19 cellular contexts compared by ENCODE assay signal in the genomic region with DNA sequence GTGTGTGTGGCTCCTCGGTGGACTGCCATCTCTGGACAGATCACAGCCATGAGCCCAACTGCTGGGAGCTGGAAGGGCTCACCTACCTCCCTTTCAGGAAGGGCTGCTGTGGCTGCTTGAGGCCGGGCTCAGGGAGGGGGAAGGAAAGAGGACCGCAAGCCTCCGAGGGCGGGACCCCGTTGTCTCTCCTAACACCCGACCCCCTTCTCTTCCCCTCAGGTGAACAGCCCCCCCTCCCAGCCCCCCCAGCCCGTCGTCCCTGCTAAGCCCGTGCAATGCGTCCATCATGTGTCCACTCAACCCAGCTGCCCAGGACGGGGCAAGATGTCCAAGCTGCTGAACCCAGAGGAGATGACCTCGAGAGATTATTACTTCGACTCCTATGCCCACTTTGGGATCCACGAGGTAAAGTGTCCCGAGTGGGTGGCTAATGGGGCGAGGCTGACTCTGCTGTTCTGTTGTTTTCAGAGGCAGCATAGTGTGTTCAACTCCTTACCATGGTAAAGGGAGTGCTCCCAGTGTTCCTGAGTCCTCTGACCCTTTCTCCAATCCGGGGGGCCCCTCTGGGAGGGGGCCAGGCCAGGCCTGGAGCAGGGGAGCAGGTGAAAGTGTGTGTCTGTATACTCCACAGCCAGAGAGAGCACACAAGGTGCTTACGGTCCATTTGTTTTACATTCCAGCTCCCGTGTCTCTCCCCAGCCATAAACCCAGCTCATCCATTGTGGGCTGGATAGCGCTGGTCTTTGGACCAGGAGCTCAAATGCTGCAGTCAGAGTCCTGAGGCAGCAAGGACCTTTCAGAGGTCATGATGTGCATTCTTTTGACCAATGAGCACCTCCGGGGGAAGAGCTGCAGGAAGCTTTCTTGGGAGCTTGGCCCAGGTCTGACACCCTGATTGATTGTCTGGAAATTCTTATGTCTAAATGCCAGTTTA. TPM values are rescaled to one million over a fixed set of nuclear protein-coding genes. Genes with fewer than 3 reads are reported as not detected.
A peak's percentile ranks its signal among the peaks of the same experiment; 100 is the strongest.
DNase-seq lines count a peak whose midpoint lies in the region; ATAC-seq, FAIRE-seq and TF ChIP-seq lines count a peak whose summit lies in the region.
"Had no signal": no experiment of that assay in that cellular context is flagged by ENCODE, and none has a peak within 500 bp of the region (broad histone marks: within the 10 kb centered on the region; RNA-seq: fewer than 3 reads in every experiment).

No MANE protein-coding gene starts in this region.

- H3K4me3 Mint-ChIP-seq in osteocyte (ENCODE audit: unreplicated experiment), result no peak overlapping the region
- no peak overlapping the region for H3K4me3 Mint-ChIP-seq in activated T-cell treated with anti-CD3 and anti-CD28 coated beads, Interleukin-2, amount 50 U/mL, for 72 hours
- H3K4me3 Mint-ChIP-seq: CD4-positive, CD25-positive, alpha-beta regulatory T cell; GM23338 had no signal

- H3K4me2 ChIP-seq in HepG2 (ENCODE audit: low read depth, low read length), result no peak overlapping the region
- H3K4me2 ChIP-seq: BLaER1 treated with 17β-estradiol and CSF1 and Interleukin-3, amounts not matched to agents 10 nM and 100 nM; GM23338 had no signal

- ATAC-seq in HepG2 (no peak), right lobe of liver (no peak), GM18873 (IDR thresholded peaks at IDR 0.05; ENCODE audit: low FRiP score, unreplicated experiment) (no peak)
- ATAC-seq in activated T-cell treated with anti-CD3 and anti-CD28 coated beads, Interleukin-2, amount 50 U/mL, for 72 hours (replicated peaks in 1 of 2), result no peak
- ATAC-seq: GM12878, GM23338 had no signal

- FAIRE-seq in HepG2 (lab: Jason Lieb, UNC), result no peak
- FAIRE-seq: GM12878, GM18507 had no signal

- TF ChIP-seq POLR2A in HepG2 (IDR thresholded peaks at IDR 0.05; ENCODE audit: insufficient read depth in 1 of 2, low read depth in 2 of 2, low read length in 2 of 2), result no peak
- TF ChIP-seq POLR2A in right lobe of liver (IDR thresholded peaks at IDR 0.05), result no peak
- no peak for TF ChIP-seq POLR2A in esophagus muscularis mucosa (IDR thresholded peaks at IDR 0.05; ENCODE audit: low read depth)

- TF ChIP-seq EP300 in HepG2 (IDR thresholded peaks at IDR 0.05; ENCODE audit: low read depth in 2 of 2, low read length in 2 of 2) (no peak), HepG2 (CRISPR knock-in tag; IDR thresholded peaks at IDR 0.05; ENCODE audit: borderline replicate concordance) (no peak), esophagus muscularis mucosa (IDR thresholded peaks at IDR 0.05) (no peak)

- POLR2A ChIA-PET in HepG2 (lab: Yijun Ruan, JAX), result no interaction called here

- H4K20me1 ChIP-seq in HepG2 (ENCODE audit: insufficient read depth, low read length), result no peaks in the 10 kb centered on the region
- H4K20me1 ChIP-seq: BLaER1 treated with 17β-estradiol and CSF1 and Interleukin-3, amounts not matched to agents 10 nM and 100 nM had no signal

- peaks cover 12% of the 10 kb centered on the region for H3K27me3 Mint-ChIP-seq in osteocyte (ENCODE audit: unreplicated experiment)
- H3K27me3 Mint-ChIP-seq in activated T-cell treated with anti-CD3 and anti-CD28 coated beads, Interleukin-2, amount 50 U/mL, for 72 hours (ENCODE audit: low read depth), result no peaks in the 10 kb centered on the region

- H3K36me3 ChIP-seq in HepG2 (replicated peaks in 1 of 2; ENCODE audit: control insufficient read depth in 1 of 2, insufficient read depth in 2 of 2, low read length in 2 of 2) (no peaks in the 10 kb centered on the region), right lobe of liver (no peaks in the 10 kb centered on the region), esophagus muscularis mucosa (no peaks in the 10 kb centered on the region)
- H3K36me3 ChIP-seq: BLaER1 treated with 17β-estradiol and CSF1 and Interleukin-3, amounts not matched to agents 10 nM and 100 nM; HAP-1 had no signal

- WGBS in HepG2 (ENCODE audit: low lambda C conversion rate), result 26% methylated on average over 13 of the region's 22 CpGs
- 53% methylated on average over 5 of the region's 22 CpGs for WGBS in right lobe of liver (ENCODE audit: insufficient coverage, low coverage, low lambda C conversion rate, missing lambda C conversion rate)
- WGBS in esophagus muscularis mucosa, result 65% methylated on average over 7 of the region's 22 CpGs

- H3K36me3 Mint-ChIP-seq in osteocyte (ENCODE audit: unreplicated experiment), result no peaks in the 10 kb centered on the region
- no peaks in the 10 kb centered on the region for H3K36me3 Mint-ChIP-seq in activated T-cell treated with anti-CD3 and anti-CD28 coated beads, Interleukin-2, amount 50 U/mL, for 72 hours (ENCODE audit: insufficient read depth in 2 of 2)
- H3K36me3 Mint-ChIP-seq: CD4-positive, CD25-positive, alpha-beta regulatory T cell had no signal

- intact Hi-C loops in HepG2 (cut with micrococcal nuclease; ENCODE audit: unreplicated experiment) (no loop called here), right lobe of liver (cut with DNase I) (no loop called here), esophagus muscularis mucosa (cut with DNase I) (no loop called here)

- no peak for TF ChIP-seq RAD21 in HepG2 (CRISPR knock-in tag; IDR thresholded peaks at IDR 0.05)

- no TSS peak for BruUV-seq in HepG2 (replicated peaks; lab: Mats Ljungman, UMichigan)

- H3K27ac ChIP-seq in HepG2 (ENCODE audit: extremely low read length, insufficient read depth, low read length), result no peak overlapping the region
- no peak overlapping the region for H3K27ac ChIP-seq in right lobe of liver
- H3K27ac ChIP-seq in esophagus muscularis mucosa (replicated peaks in 1 of 4), result no peak overlapping the region
- H3K27ac ChIP-seq: BLaER1 treated with 17β-estradiol and CSF1 and Interleukin-3, amounts not matched to agents 10 nM and 100 nM had no signal

- in situ Hi-C loops in HepG2 (cut with HindIII; ENCODE audit: extremely low pct_ligation_motif_present, low pct_unique_long_range_greater_than_20kb), result no loop called here

- H3K9me3 ChIP-seq in HepG2 (ENCODE audit: low read length) (no peaks in the 10 kb centered on the region), right lobe of liver (no peaks in the 10 kb centered on the region), esophagus muscularis mucosa (no peaks in the 10 kb centered on the region)
- H3K9me3 ChIP-seq: BLaER1 treated with 17β-estradiol and CSF1 and Interleukin-3, amounts not matched to agents 10 nM and 100 nM; HAP-1 had no signal

- no peak overlapping the region for H2AFZ ChIP-seq in HepG2 (ENCODE audit: low read length)
- H2AFZ ChIP-seq: GM23338 had no signal

- H3K4me1 ChIP-seq in HepG2 (ENCODE audit: insufficient read depth, low read length) (peaks cover 28% of the 10 kb centered on the region), right lobe of liver (no peaks in the 10 kb centered on the region), esophagus muscularis mucosa (peaks cover 0 to 5% (median 0%) of the 10 kb centered on the region in 4 donors)
- H3K4me1 ChIP-seq: HAP-1 had no signal

- no peaks in the 10 kb centered on the region for H3K9me3 Mint-ChIP-seq in osteocyte (ENCODE audit: unreplicated experiment)
- no peaks in the 10 kb centered on the region for H3K9me3 Mint-ChIP-seq in activated T-cell treated with anti-CD3 and anti-CD28 coated beads, Interleukin-2, amount 50 U/mL, for 72 hours
- H3K9me3 Mint-ChIP-seq: CD4-positive, CD25-positive, alpha-beta regulatory T cell; GM23338 had no signal

- TF ChIP-seq CTCF in HepG2 (CRISPR knock-in tag; IDR thresholded peaks at IDR 0.05), result no peak
- no peak for TF ChIP-seq CTCF in right lobe of liver (IDR thresholded peaks at IDR 0.05)
- TF ChIP-seq CTCF in esophagus muscularis mucosa (IDR thresholded peaks at IDR 0.05), result no peak
- TF ChIP-seq CTCF in osteocyte (IDR thresholded peaks at IDR 0.05), result no peak

- no peaks in the 10 kb centered on the region for H3K79me2 ChIP-seq in HepG2 (ENCODE audit: insufficient read depth, low read length)

- no peak overlapping the region for H3K9ac ChIP-seq in HepG2 (ENCODE audit: insufficient read depth, low read depth, low read length)
- H3K9ac ChIP-seq: BLaER1 treated with 17β-estradiol and CSF1 and Interleukin-3, amounts not matched to agents 10 nM and 100 nM had no signal

- H3K4me3 ChIP-seq in HepG2 (replicated peaks in 1 of 3; ENCODE audit: insufficient read depth in 1 of 3, low read depth in 2 of 3, low read length in 3 of 3) (no peak overlapping the region), right lobe of liver (no peak overlapping the region), esophagus muscularis mucosa (no peak overlapping the region)
- H3K4me3 ChIP-seq: BLaER1 treated with 17β-estradiol and CSF1 and Interleukin-3, amounts not matched to agents 10 nM and 100 nM; GM12878; GM23338; HAP-1 had no signal

- no peaks in the 10 kb centered on the region for H3K4me1 Mint-ChIP-seq in osteocyte (ENCODE audit: unreplicated experiment)
- no peaks in the 10 kb centered on the region for H3K4me1 Mint-ChIP-seq in activated T-cell treated with anti-CD3 and anti-CD28 coated beads, Interleukin-2, amount 50 U/mL, for 72 hours (ENCODE audit: low read depth)
- H3K4me1 Mint-ChIP-seq: CD4-positive, CD25-positive, alpha-beta regulatory T cell had no signal

- CTCF ChIA-PET in HepG2 (lab: Yijun Ruan, JAX; ENCODE audit: low intra/inter-chr PET ratio, low total read pairs), result no interaction called here

- no peak overlapping the region for H3K27ac Mint-ChIP-seq in osteocyte (ENCODE audit: unreplicated experiment)
- no peak overlapping the region for H3K27ac Mint-ChIP-seq in activated T-cell treated with anti-CD3 and anti-CD28 coated beads, Interleukin-2, amount 50 U/mL, for 72 hours
- H3K27ac Mint-ChIP-seq: CD4-positive, CD25-positive, alpha-beta regulatory T cell; GM23338 had no signal

- H3K27me3 ChIP-seq in HepG2 (ENCODE audit: control insufficient read depth in 1 of 2, insufficient read depth in 2 of 2, low read length in 2 of 2) (peaks cover 0 to 16% of the 10 kb centered on the region in 2 experiments; a peak in 4 of 5 replicates), right lobe of liver (no peaks in the 10 kb centered on the region), esophagus muscularis mucosa (peaks cover 0 to 34% (median 3%) of the 10 kb centered on the region in 4 donors)
- H3K27me3 ChIP-seq: BLaER1 treated with 17β-estradiol and CSF1 and Interleukin-3, amounts not matched to agents 10 nM and 100 nM had no signal

- DNase-seq in HepG2 (ENCODE audit: low spot score) (no peak), right lobe of liver (no peak), esophagus muscularis mucosa (ENCODE audit: extremely low spot score) (peak; percentile 77), osteocyte (ENCODE audit: extremely low spot score, unreplicated experiment) (peak; percentile 73), SW480 (ENCODE audit: low spot score) (no peak)
- DNase-seq in activated T-cell treated with anti-CD3 and anti-CD28 coated beads, Interleukin-2, amount 50 U/mL, for 72 hours, result no peak
- DNase-seq: ACHN; CD4-positive, CD25-positive, alpha-beta regulatory T cell; DMS 273 treated with DMSO at 0.1 percent for 48 hours had no signal

RNA-seq across cellular contexts. Expression of gene PRMT8, which starts 49.7 kb away (rescaled TPM):
- total RNA-seq in HepG2 (2016; rRNA removed; fragmentation: Illumina TruSeq; extraction: Trizol) (not detected in 2 replicates), right lobe of liver (not detected), esophagus muscularis mucosa (not detected), osteocyte (not detected in 2 replicates)
- total RNA-seq in HepG2 (2016; cell fraction: cytosol; rRNA removed; fragmentation: Illumina TruSeq; extraction: Trizol; ENCODE audit: low read depth), result not detected in 2 replicates
- not detected in 2 replicates for total RNA-seq in HepG2 (2016; cell fraction: insoluble cytoplasmic fraction; rRNA removed; fragmentation: Illumina TruSeq; extraction: Trizol)
- not detected in 2 replicates for total RNA-seq in HepG2 (2016; cell fraction: membrane; rRNA removed; fragmentation: Illumina TruSeq; extraction: Trizol)
- total RNA-seq in HepG2 (2016; cell fraction: nucleus; rRNA removed; fragmentation: Illumina TruSeq; extraction: Trizol), result not detected in 2 replicates
- not detected in 2 replicates for polyA plus RNA-seq in HepG2 (2011; rRNA removed)
- polyA plus RNA-seq in HepG2 (2011; cell fraction: cytosol; rRNA removed), result not detected in 2 replicates
- polyA plus RNA-seq in HepG2 (2011; cell fraction: nucleus; rRNA removed), result not detected in 2 replicates
- polyA plus RNA-seq in HepG2 (2012), result not detected in 2 replicates
- not detected in 2 replicates for polyA plus RNA-seq in HepG2 (2016; cell fraction: cytosol; fragmentation: Illumina TruSeq; extraction: Trizol; ENCODE audit: low read depth)
- not detected in 2 replicates for polyA plus RNA-seq in HepG2 (2016; cell fraction: insoluble cytoplasmic fraction; fragmentation: Illumina TruSeq; extraction: Trizol; ENCODE audit: low read depth)
- polyA plus RNA-seq in HepG2 (2016; cell fraction: membrane; fragmentation: Illumina TruSeq; extraction: Trizol; ENCODE audit: low read depth), result not detected in 2 replicates
- not detected in 2 replicates for polyA plus RNA-seq in HepG2 (2016; cell fraction: nucleus; fragmentation: Illumina TruSeq; extraction: Trizol; ENCODE audit: insufficient read depth, low read depth)
- polyA minus RNA-seq in HepG2 (2011; rRNA and poly(A)+ RNA removed; ENCODE audit: low replicate concordance), result not detected in 2 replicates
- not detected in 2 replicates for polyA minus RNA-seq in HepG2 (2011; cell fraction: cytosol; rRNA and poly(A)+ RNA removed)
- polyA minus RNA-seq in HepG2 (2011; cell fraction: nucleus; rRNA and poly(A)+ RNA removed), result not detected in 2 replicates
- not detected for total RNA-seq in activated T-cell treated with anti-CD3 and anti-CD28 coated beads, Interleukin-2, amount 50 U/mL, for 72 hours
- total RNA-seq: A172; CD4-positive, CD25-positive, alpha-beta regulatory T cell; Daoy; G401; GM12878; HT1080 had no signal
- polyA plus RNA-seq: CD4-positive, CD25-positive, alpha-beta regulatory T cell; GM12878 had no signal

Comparison
In these comparisons a context has a peak if more than half of its experiments do, and no peak if none do; other contexts are left out.
1. DNase-seq: peak in esophagus muscularis mucosa (single experiment) and osteocyte (single experiment); none in HepG2 (single experiment), right lobe of liver (0 of 3), SW480 (single experiment) and activated T-cell treated with anti-CD3 and anti-CD28 coated beads, Interleukin-2, amount 50 U/mL, for 72 hours (0 of 2).